ENCODE assay signal across 8 cellular contexts in genomic region chr4:1009647-1010521, GRCh38. TPM values are rescaled to one million over a fixed set of nuclear protein-coding genes. Genes with fewer than 3 reads are reported as not detected.
DNase-seq lines count a peak whose midpoint lies in the region; ATAC-seq, FAIRE-seq and TF ChIP-seq lines count a peak whose summit lies in the region.

No MANE protein-coding gene starts in this region.

- H3K27me3 ChIP-seq in ovary, result no peaks in the 10 kb centered on the region
- H3K27me3 ChIP-seq in thyroid gland, result no peaks in the 10 kb centered on the region

- H3K27ac Mint-ChIP-seq in activated naive CD4-positive, alpha-beta T cell treated with anti-CD3 and anti-CD28 coated beads for 36 hours, result no peak overlapping the region

- peaks cover 14% of the 10 kb centered on the region for H3K4me1 ChIP-seq in ovary (ENCODE audit: insufficient read depth)
- peaks cover 32 to 34% of the 10 kb centered on the region in 2 donors for H3K4me1 ChIP-seq in thyroid gland

- peaks cover 26% of the 10 kb centered on the region for H3K27me3 Mint-ChIP-seq in activated naive CD4-positive, alpha-beta T cell treated with anti-CD3 and anti-CD28 coated beads for 36 hours (ENCODE audit: low read depth)

- ATAC-seq in HG02970 (IDR thresholded peaks at IDR 0.05; ENCODE audit: low FRiP score, unreplicated experiment) (peak; percentile 46), Right ventricle myocardium inferior (peak; percentile 69), HG02938 (IDR thresholded peaks at IDR 0.05; ENCODE audit: unreplicated experiment) (no peak)

- H3K4me3 ChIP-seq in ovary (peak overlapping the region; percentile 62), thyroid gland (replicated peaks in 1 of 3) (peak overlapping the region in 2 of 3 donors; percentile 61 to 62)

- H3K9me3 ChIP-seq in ovary, result no peaks in the 10 kb centered on the region
- no peaks in the 10 kb centered on the region for H3K9me3 ChIP-seq in thyroid gland

- no peak for TF ChIP-seq EP300 in ovary (IDR thresholded peaks at IDR 0.05)

- DNase-seq in GM12892 (ENCODE audit: insufficient read length) (peak; percentile 69), Right ventricle myocardium inferior (ENCODE audit: missing footprints) (peak; percentile 87), ovary (peak; percentile 73 to 85 (median 84)), thyroid gland (peak; percentile 70)
- peak; percentile 67 for DNase-seq in activated naive CD4-positive, alpha-beta T cell treated with anti-CD3 and anti-CD28 coated beads for 36 hours

- no peak overlapping the region for H3K27ac ChIP-seq in ovary
- H3K27ac ChIP-seq in thyroid gland, result peak overlapping the region in 2 of 3 donors; percentile 50 to 93

- intact Hi-C loops in activated naive CD4-positive, alpha-beta T cell treated with anti-CD3 and anti-CD28 coated beads for 36 hours (cut with micrococcal nuclease), result loop anchor here (1.0 to 5.0 kb wide), 7 partner anchors 37 to 712 kb away; partner anchors contain the start of genes CTBP1, DGKQ, MAEA and PCGF3
- intact Hi-C loops in Right ventricle myocardium inferior (cut with DNase I) (no loop called here), ovary (cut with DNase I) (loop anchor here in 1 of 4 donors (5.0 to 10.0 kb wide), 2 partner anchors 225 to 342 kb away; no protein-coding TSS in a partner anchor), thyroid gland (cut with DNase I) (loop anchor here (10.0 kb wide), 1 partner anchor 335 kb away; the partner anchor contains the start of gene UVSSA)

- CTCF ChIA-PET in activated naive CD4-positive, alpha-beta T cell treated with anti-CD3 and anti-CD28 coated beads for 36 hours (lab: Charles Lee), result interaction anchor here (0.8 kb wide), 1 partner anchor 46 kb away, joined by 4 read pairs; no protein-coding TSS in a partner anchor

- H3K36me3 Mint-ChIP-seq in activated naive CD4-positive, alpha-beta T cell treated with anti-CD3 and anti-CD28 coated beads for 36 hours (ENCODE audit: low read depth), result no peaks in the 10 kb centered on the region

- FAIRE-seq in GM12892 (lab: Jason Lieb, UNC), result peak; percentile 80

- no peaks in the 10 kb centered on the region for H3K9me3 Mint-ChIP-seq in activated naive CD4-positive, alpha-beta T cell treated with anti-CD3 and anti-CD28 coated beads for 36 hours

- WGBS in ovary, 3 donors, result 0 to 2% (median 1%) methylated on average over 21 to 100 of the region's 107 CpGs
- WGBS in thyroid gland, 2 donors, result 1% methylated on average over 14 of the region's 107 CpGs; no CpG with 5 or more reads in 1 of the 2 donors

- H3K4me1 Mint-ChIP-seq in activated naive CD4-positive, alpha-beta T cell treated with anti-CD3 and anti-CD28 coated beads for 36 hours (ENCODE audit: low read depth), result peaks cover 11% of the 10 kb centered on the region

- TF ChIP-seq CTCF in ovary (IDR thresholded peaks at IDR 0.05) (peak in 2 of 3 donors; percentile 27 to 60), thyroid gland (IDR thresholded peaks at IDR 0.05) (peak in 2 of 6 experiments; percentile 17 to 23)

- H3K36me3 ChIP-seq in ovary (no peaks in the 10 kb centered on the region), thyroid gland (no peaks in the 10 kb centered on the region)

- H3K4me3 Mint-ChIP-seq in activated naive CD4-positive, alpha-beta T cell treated with anti-CD3 and anti-CD28 coated beads for 36 hours, result peak overlapping the region; percentile 73

- TF ChIP-seq POLR2A in GM12892 (IDR thresholded peaks at IDR 0.05; ENCODE audit: low read depth, low read length) (no peak), Raji (IDR thresholded peaks at IDR 0.05; ENCODE audit: insufficient read depth, low read depth, low read length) (0 out of 2 replicates have a peak, but pooled peaks have one; percentile 36), ovary (IDR thresholded peaks at IDR 0.05) (no peak), thyroid gland (IDR thresholded peaks at IDR 0.05) (peak in 1 of 2 donors; percentile 73)

RNA-seq across cellular contexts. Expression of gene FGFRL1, which starts 1.5 kb away (rescaled TPM):
- 0.89 TPM for polyA plus RNA-seq in GM12892 (2012; ENCODE audit: missing spikeins)
- total RNA-seq in activated naive CD4-positive, alpha-beta T cell treated with anti-CD3 and anti-CD28 coated beads for 36 hours, result 1 to 10 TPM; 7.6 to 8.0 TPM
- total RNA-seq in Right ventricle myocardium inferior (21.0 TPM), ovary (10 to 100 TPM; 23.4 to 59.1 (median 40.2) TPM), thyroid gland (10 to 100 TPM; 59.0 to 93.9 (median 77.2) TPM)
- 10 to 100 TPM; 29.5 to 29.6 TPM for polyA plus RNA-seq in ovary

RNA-seq across cellular contexts. Expression of gene SLC26A1, which starts 16.7 kb away (rescaled TPM):
- polyA plus RNA-seq in GM12892 (2012; ENCODE audit: missing spikeins), result 0.36 TPM
- not detected for total RNA-seq in activated naive CD4-positive, alpha-beta T cell treated with anti-CD3 and anti-CD28 coated beads for 36 hours
- not detected for total RNA-seq in Right ventricle myocardium inferior
- 1 to 10 TPM in 1 of 7 donors, under 1 TPM in 5, not detected in 1; 0.10 to 1.1 (median 0.21) TPM for total RNA-seq in ovary
- polyA plus RNA-seq in ovary, result under 1 TPM; 0.28 to 0.36 TPM
- total RNA-seq in thyroid gland, result under 1 TPM; 0.15 to 0.33 (median 0.24) TPM

RNA-seq across cellular contexts. Expression of gene IDUA, which starts 23.0 kb away (rescaled TPM):
- polyA plus RNA-seq in GM12892 (2012; ENCODE audit: missing spikeins), result 1.4 TPM
- 10 to 100 TPM in 1 of 2 experiments, 1 to 10 TPM in 1; 9.5 to 10.5 TPM for total RNA-seq in activated naive CD4-positive, alpha-beta T cell treated with anti-CD3 and anti-CD28 coated beads for 36 hours
- total RNA-seq in Right ventricle myocardium inferior (8.6 TPM), ovary (10 to 100 TPM; 13.9 to 49.1 (median 33.9) TPM), thyroid gland (10 to 100 TPM in 3 of 4 donors, 1 to 10 TPM in 1; 9.7 to 32.3 (median 25.0) TPM)
- 10 to 100 TPM in 1 of 2 donors, 1 to 10 TPM in 1; 3.1 to 17.2 TPM for polyA plus RNA-seq in ovary

RNA-seq across cellular contexts. Expression of gene DGKQ, which starts 36.5 kb away (rescaled TPM):
- polyA plus RNA-seq in GM12892 (2012; ENCODE audit: missing spikeins), result 1.3 TPM
- 10 to 100 TPM; 10.8 to 11.1 TPM for total RNA-seq in activated naive CD4-positive, alpha-beta T cell treated with anti-CD3 and anti-CD28 coated beads for 36 hours
- total RNA-seq in Right ventricle myocardium inferior (3.8 TPM), ovary (10 to 100 TPM in 2 of 7 donors, 1 to 10 TPM in 5; 5.5 to 12.9 (median 7.0) TPM), thyroid gland (10 to 100 TPM; 10.2 to 17.0 (median 11.6) TPM)
- 1 to 10 TPM in 1 of 2 donors, under 1 TPM in 1; 0.53 to 5.7 TPM for polyA plus RNA-seq in ovary

Comparison
In these comparisons a context has a peak if more than half of its experiments do, and no peak if none do; other contexts are left out.
1. H3K27ac ChIP-seq: peak in thyroid gland (2 of 3); none in ovary (0 of 2).
2. Peak in every context shown above with its lines, with median percentiles within 50 percentile points of each other: DNase-seq.